Comparison of ENCODE assay signal across 20 cellular contexts in the genomic region with DNA sequence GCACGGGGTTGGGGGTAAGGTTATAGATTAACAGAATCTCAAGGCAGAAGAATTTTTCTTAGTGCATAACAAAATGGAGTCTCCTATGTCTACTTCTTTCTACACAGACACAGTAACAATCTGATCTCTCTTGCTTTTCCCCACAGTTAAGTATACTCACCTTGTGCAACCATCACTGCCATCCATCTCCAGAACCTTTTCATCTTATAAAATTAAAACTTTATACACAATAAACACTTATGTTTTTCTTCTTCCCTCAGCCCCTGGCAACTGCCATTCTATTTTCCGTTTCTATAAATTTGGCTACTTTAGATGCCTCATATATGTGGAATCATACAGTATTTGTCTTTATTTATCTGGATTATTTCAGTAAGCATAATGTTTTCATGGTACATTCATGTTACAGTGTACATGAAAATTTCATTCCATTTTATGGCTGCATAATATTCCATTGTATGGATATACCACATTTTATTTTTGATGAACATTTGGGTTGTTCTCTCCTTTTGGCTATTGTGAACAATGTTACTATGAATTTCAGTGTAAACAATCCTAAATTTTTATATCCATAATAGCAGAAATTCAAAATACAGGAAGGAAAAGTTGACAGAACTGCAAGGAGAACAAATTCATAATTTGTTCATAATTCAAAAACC. TPM values are rescaled to one million over a fixed set of nuclear protein-coding genes. Genes with fewer than 3 reads are reported as not detected.
A peak's percentile ranks its signal among the peaks of the same experiment; 100 is the strongest.
DNase-seq lines count a peak whose midpoint lies in the region; ATAC-seq, FAIRE-seq and TF ChIP-seq lines count a peak whose summit lies in the region.
"Had no signal": no experiment of that assay in that cellular context is flagged by ENCODE, and none has a peak within 500 bp of the region (broad histone marks: within the 10 kb centered on the region; RNA-seq: fewer than 3 reads in every experiment).

No MANE protein-coding gene starts in this region.

- POLR2A ChIA-PET in H1 (lab: Charles Lee; ENCODE audit: partially characterized antibody): no interaction called here

- H3K4me3 ChIP-seq in GM23338 (no peak overlapping the region), H1 (ENCODE audit: extremely low read depth in 1 of 4, insufficient read depth in 2 of 4, low read depth in 3 of 4, low read length in 4 of 4) (no peak overlapping the region)
- H3K4me3 ChIP-seq: GM23248, HAP-1 had no signal

- H3K27ac ChIP-seq in GM23338 (ENCODE audit: low read depth) (peak overlapping the region; percentile 92), H1 (ENCODE audit: low read depth, low read length) (no peak overlapping the region)
- H3K27ac ChIP-seq: C4-2B, GM23248 had no signal

- H3K9me3 Mint-ChIP-seq in activated T-cell treated with anti-CD3 and anti-CD28 coated beads, Interleukin-2, amount 50 U/mL, for 72 hours: peaks cover 7 to 11% of the 10 kb centered on the region in 2 donors
- H3K9me3 Mint-ChIP-seq in activated T-cell treated with anti-CD3 and anti-CD28 coated beads, Interleukin-2, amount 50 U/mL, for 24 hours: peaks cover 5% of the 10 kb centered on the region
- H3K9me3 Mint-ChIP-seq in GM23338 (peaks cover 24% of the 10 kb centered on the region), progenitor cell of endocrine pancreas (ENCODE audit: low read depth) (peaks cover 22% of the 10 kb centered on the region)
- H3K9me3 Mint-ChIP-seq in natural killer cell treated with Interleukin-12 subunit alpha and Interleukin-12 subunit beta and Interleukin-15 and Interleukin-18, amount 100 ng/mL, for 72 hours: peaks cover 4% of the 10 kb centered on the region
- H3K9me3 Mint-ChIP-seq: HFFc6 had no signal

- H2BK15ac ChIP-seq in H1 (ENCODE audit: low read length): no peak overlapping the region

- no peak overlapping the region for H3K9ac ChIP-seq in H1 (replicated peaks in 1 of 4; ENCODE audit: extremely low read depth in 1 of 4, low read depth in 3 of 4, low read length in 3 of 4)
- H3K9ac ChIP-seq: GM23248 had no signal

- TF ChIP-seq CTCF in GM23338 (conservative IDR thresholded peaks at IDR 0.05; ENCODE audit: low read depth in 2 of 2) (no peak), H1 (IDR thresholded peaks at IDR 0.05; ENCODE audit: control extremely low read depth in 1 of 3, insufficient read depth in 1 of 3, low read depth in 1 of 3, low read length in 3 of 3) (no peak), progenitor cell of endocrine pancreas (IDR thresholded peaks at IDR 0.05; ENCODE audit: unreplicated experiment) (no peak), omental fat pad (IDR thresholded peaks at IDR 0.05) (no peak)

- H3K4me2 ChIP-seq in GM23338 (peak overlapping the region; percentile 53; the same call in 1 of the 2 replicates), H1 (ENCODE audit: insufficient read depth in 1 of 2, low read depth in 2 of 2, low read length in 2 of 2) (no peak overlapping the region)

- peak overlapping the region; percentile 27 for H3K27ac Mint-ChIP-seq in activated T-cell treated with anti-CD3 and anti-CD28 coated beads, Interleukin-2, amount 50 U/mL, for 72 hours
- no peak overlapping the region for H3K27ac Mint-ChIP-seq in activated T-cell treated with anti-CD3 and anti-CD28 coated beads, Interleukin-2, amount 50 U/mL, for 24 hours
- H3K27ac Mint-ChIP-seq in GM23338 (no peak overlapping the region), progenitor cell of endocrine pancreas (peak overlapping the region; percentile 63)
- no peak overlapping the region for H3K27ac Mint-ChIP-seq in natural killer cell treated with Interleukin-12 subunit alpha and Interleukin-12 subunit beta and Interleukin-15 and Interleukin-18, amount 100 ng/mL, for 72 hours
- H3K27ac Mint-ChIP-seq: CD4-positive, alpha-beta memory T cell; HFFc6 had no signal

- H3K79me2 ChIP-seq in GM23338 (replicated peaks; ENCODE audit: insufficient read depth): peaks cover 36% of the 10 kb centered on the region
- no peaks in the 10 kb centered on the region for H3K79me2 ChIP-seq in H1 (ENCODE audit: control insufficient read depth in 1 of 2, insufficient read depth in 2 of 2, low read length in 2 of 2)

- H3K9me3 ChIP-seq in H1 (ENCODE audit: insufficient read depth in 2 of 2, low read depth in 1 of 2, low read length in 1 of 2): peaks cover 0 to 11% of the 10 kb centered on the region in 2 experiments; a peak in 2 of 4 replicates
- H3K9me3 ChIP-seq: BE2C had no signal

- no peaks in the 10 kb centered on the region; the same call in 1 of the 2 replicates for H3K9me2 ChIP-seq in GM23338 (ENCODE audit: insufficient read depth)

- 0 out of 2 replicates have a peak, but pooled peaks cover 5% of the 10 kb centered on the region for H3F3A ChIP-seq in GM23338 (replicated peaks; ENCODE audit: low read depth)

- no peak overlapping the region for H2BK12ac ChIP-seq in H1 (ENCODE audit: low read depth, low read length)

- H3K4ac ChIP-seq in H1 (replicated peaks; ENCODE audit: insufficient read length, low read depth, low read length): no peak overlapping the region

- no peak overlapping the region for H4K5ac ChIP-seq in H1 (ENCODE audit: insufficient read length, low read depth, low read length)

- peaks cover 9% of the 10 kb centered on the region for H3K4me1 ChIP-seq in GM23338 (ENCODE audit: insufficient read depth)
- no peaks in the 10 kb centered on the region for H3K4me1 ChIP-seq in H1 (replicated peaks in 1 of 4; ENCODE audit: control insufficient read depth in 3 of 4, insufficient read depth in 4 of 4, low read length in 3 of 4)
- H3K4me1 ChIP-seq: BE2C had no signal

- H4K8ac ChIP-seq in H1 (ENCODE audit: extremely low read depth, insufficient read depth, low read length): no peak overlapping the region

- H3K27me3 Mint-ChIP-seq in activated T-cell treated with anti-CD3 and anti-CD28 coated beads, Interleukin-2, amount 50 U/mL, for 72 hours (ENCODE audit: low read depth): peaks cover 29% of the 10 kb centered on the region
- peaks cover 47% of the 10 kb centered on the region for H3K27me3 Mint-ChIP-seq in activated T-cell treated with anti-CD3 and anti-CD28 coated beads, Interleukin-2, amount 50 U/mL, for 24 hours
- peaks cover 2% of the 10 kb centered on the region for H3K27me3 Mint-ChIP-seq in GM23338 (ENCODE audit: insufficient read depth, low read depth, poor library complexity)
- no peaks in the 10 kb centered on the region for H3K27me3 Mint-ChIP-seq in progenitor cell of endocrine pancreas
- peaks cover 33 to 71% of the 10 kb centered on the region in 2 donors for H3K27me3 Mint-ChIP-seq in natural killer cell treated with Interleukin-12 subunit alpha and Interleukin-12 subunit beta and Interleukin-15 and Interleukin-18, amount 100 ng/mL, for 72 hours

- H3K23me2 ChIP-seq in H1 (ENCODE audit: low read depth, low read length): no peaks in the 10 kb centered on the region

- no peak for TF ChIP-seq POLR2A in H1 (IDR thresholded peaks at IDR 0.05; ENCODE audit: control extremely low read depth in 1 of 2, low read depth in 2 of 2, low read length in 2 of 2)

- CTCF ChIA-PET in H1 (lab: Charles Lee; ENCODE audit: partially characterized antibody): no interaction called here

- H4K91ac ChIP-seq in H1 (replicated peaks; ENCODE audit: insufficient read length, low read length): no peak overlapping the region

- ATAC-seq in activated T-cell treated with anti-CD3 and anti-CD28 coated beads, Interleukin-2, amount 50 U/mL, for 72 hours (replicated peaks in 1 of 2): no peak
- ATAC-seq in GM23338 (no peak), omental fat pad (ENCODE audit: low FRiP score) (no peak)
- ATAC-seq in natural killer cell treated with Interleukin-12 subunit alpha and Interleukin-12 subunit beta and Interleukin-15 and Interleukin-18, amount 100 ng/mL, for 72 hours: no peak

- H3K36me3 ChIP-seq in GM23338 (ENCODE audit: insufficient read depth): peaks cover 1% of the 10 kb centered on the region; the same call in 1 of the 2 replicates
- H3K36me3 ChIP-seq in H1 (ENCODE audit: control insufficient read depth in 2 of 4, insufficient read depth in 4 of 4, low read length in 3 of 4): no peaks in the 10 kb centered on the region; a peak in 3 of 8 replicates
- H3K36me3 ChIP-seq: BE2C, HAP-1 had no signal

- H2BK20ac ChIP-seq in H1 (ENCODE audit: low read length): no peak overlapping the region

- H3K4me1 Mint-ChIP-seq in activated T-cell treated with anti-CD3 and anti-CD28 coated beads, Interleukin-2, amount 50 U/mL, for 72 hours (ENCODE audit: low read depth): no peaks in the 10 kb centered on the region
- H3K4me1 Mint-ChIP-seq in activated T-cell treated with anti-CD3 and anti-CD28 coated beads, Interleukin-2, amount 50 U/mL, for 24 hours (ENCODE audit: low read depth): no peaks in the 10 kb centered on the region
- no peaks in the 10 kb centered on the region; the same call in 2 of the 3 replicates for H3K4me1 Mint-ChIP-seq in GM23338
- H3K4me1 Mint-ChIP-seq in progenitor cell of endocrine pancreas (ENCODE audit: low read depth): peaks cover 3% of the 10 kb centered on the region
- no peaks in the 10 kb centered on the region for H3K4me1 Mint-ChIP-seq in natural killer cell treated with Interleukin-12 subunit alpha and Interleukin-12 subunit beta and Interleukin-15 and Interleukin-18, amount 100 ng/mL, for 72 hours (ENCODE audit: low read depth in 2 of 2)
- H3K4me1 Mint-ChIP-seq: CD4-positive, alpha-beta memory T cell had no signal

- H3K27me3 ChIP-seq in GM23338 (ENCODE audit: insufficient read depth): no peaks in the 10 kb centered on the region
- H3K27me3 ChIP-seq in H1 (replicated peaks in 1 of 4; ENCODE audit: control insufficient read depth in 3 of 4, extremely low read depth in 1 of 4, insufficient read depth in 3 of 4, low read length in 3 of 4): no peaks in the 10 kb centered on the region

- 90% methylated on average over 1 of the region's 2 CpGs; no CpG with 5 or more reads in 1 of the 2 experiments for WGBS in H1 (ENCODE audit: extremely low coverage in 1 of 2, insufficient coverage in 1 of 2, insufficient read length in 1 of 2, insufficient replicate concordance in 2 of 2, low coverage in 1 of 2, low lambda C conversion rate in 2 of 2, missing lambda C conversion rate in 1 of 2), 2 experiments

- H3K56ac ChIP-seq in H1 (replicated peaks; ENCODE audit: insufficient read length, low read depth, low read length): no peak overlapping the region

- TF ChIP-seq RAD21 in H1 (IDR thresholded peaks at IDR 0.05 in 1 of 2, conservative IDR thresholded peaks at IDR 0.05 in 1 of 2; ENCODE audit: low read depth in 2 of 2, low read length in 2 of 2): no peak

- H4K20me1 ChIP-seq in GM23338 (replicated peaks; ENCODE audit: insufficient read depth) (no peaks in the 10 kb centered on the region), H1 (replicated peaks in 1 of 2; ENCODE audit: control insufficient read depth in 1 of 2, insufficient read depth in 2 of 2, low read length in 2 of 2) (no peaks in the 10 kb centered on the region)

- DNase-seq in activated T-cell treated with anti-CD3 and anti-CD28 coated beads, Interleukin-2, amount 50 U/mL, for 72 hours: no peak
- no peak for DNase-seq in activated T-cell treated with anti-CD3 and anti-CD28 coated beads, Interleukin-2, amount 50 U/mL, for 24 hours
- DNase-seq in GM23338 (ENCODE audit: low spot score): no peak
- DNase-seq in H1 (ENCODE audit: low read depth in 1 of 2, low spot score in 2 of 2): no peak
- no peak for DNase-seq in progenitor cell of endocrine pancreas (ENCODE audit: low spot score, unreplicated experiment)
- DNase-seq in hepatic stellate cell (ENCODE audit: low spot score): no peak
- no peak for DNase-seq in omental fat pad (ENCODE audit: low spot score)
- DNase-seq in natural killer cell treated with Interleukin-12 subunit alpha and Interleukin-12 subunit beta and Interleukin-15 and Interleukin-18, amount 100 ng/mL, for 72 hours (ENCODE audit: low spot score): no peak
- DNase-seq: BE2C; CD4-positive, alpha-beta memory T cell; DMS53; GF-D8; GM23248; HFFc6; IMR-90; KBM-7 had no signal

- TF ChIP-seq EP300 in H1 (IDR thresholded peaks at IDR 0.05; ENCODE audit: borderline replicate concordance in 1 of 2, low read depth in 2 of 2, low read length in 2 of 2): no peak

- no peak overlapping the region for H2AK5ac ChIP-seq in H1 (ENCODE audit: low read depth, low read length)

- no peak overlapping the region for H3K4me3 Mint-ChIP-seq in activated T-cell treated with anti-CD3 and anti-CD28 coated beads, Interleukin-2, amount 50 U/mL, for 72 hours
- H3K4me3 Mint-ChIP-seq in activated T-cell treated with anti-CD3 and anti-CD28 coated beads, Interleukin-2, amount 50 U/mL, for 24 hours: no peak overlapping the region
- H3K4me3 Mint-ChIP-seq in GM23338: no peak overlapping the region
- no peak overlapping the region for H3K4me3 Mint-ChIP-seq in progenitor cell of endocrine pancreas (ENCODE audit: low read depth)
- H3K4me3 Mint-ChIP-seq in natural killer cell treated with Interleukin-12 subunit alpha and Interleukin-12 subunit beta and Interleukin-15 and Interleukin-18, amount 100 ng/mL, for 72 hours: no peak overlapping the region
- H3K4me3 Mint-ChIP-seq: CD4-positive, alpha-beta memory T cell; HFFc6 had no signal

- no peak for FAIRE-seq in H1 (lab: Jason Lieb, UNC)
- FAIRE-seq: HTR-8/SVneo had no signal

- no peak overlapping the region for H2BK120ac ChIP-seq in H1 (replicated peaks; ENCODE audit: low read depth, low read length)

- peaks cover 5 to 6% of the 10 kb centered on the region in 2 donors for H3K36me3 Mint-ChIP-seq in activated T-cell treated with anti-CD3 and anti-CD28 coated beads, Interleukin-2, amount 50 U/mL, for 72 hours (ENCODE audit: insufficient read depth in 2 of 2)
- H3K36me3 Mint-ChIP-seq in activated T-cell treated with anti-CD3 and anti-CD28 coated beads, Interleukin-2, amount 50 U/mL, for 24 hours (ENCODE audit: low read depth): no peaks in the 10 kb centered on the region
- H3K36me3 Mint-ChIP-seq in GM23338 (ENCODE audit: low read depth) (peaks cover 4% of the 10 kb centered on the region; the same call in 2 of the 3 replicates), progenitor cell of endocrine pancreas (ENCODE audit: insufficient read depth) (peaks cover 5% of the 10 kb centered on the region)
- H3K36me3 Mint-ChIP-seq in natural killer cell treated with Interleukin-12 subunit alpha and Interleukin-12 subunit beta and Interleukin-15 and Interleukin-18, amount 100 ng/mL, for 72 hours: peaks cover 8% of the 10 kb centered on the region
- H3K36me3 Mint-ChIP-seq: CD4-positive, alpha-beta memory T cell had no signal

- no peak overlapping the region for H3K23ac ChIP-seq in H1 (ENCODE audit: insufficient read length)

- no peak overlapping the region for H3K14ac ChIP-seq in H1 (ENCODE audit: insufficient read length)

- H3K79me1 ChIP-seq in H1 (ENCODE audit: low read depth, low read length): no peaks in the 10 kb centered on the region

- H2AFZ ChIP-seq in GM23338 (no peak overlapping the region), H1 (ENCODE audit: low read length) (no peak overlapping the region)
- H2AFZ ChIP-seq: GM23248 had no signal

- H3K18ac ChIP-seq in H1 (ENCODE audit: extremely low read depth, low read length): no peak overlapping the region

- H2BK5ac ChIP-seq in H1 (ENCODE audit: low read depth, low read length): no peak overlapping the region

RNA-seq across cellular contexts. Expression of a gene that starts 25.7 kb away (rescaled TPM):
- not detected for total RNA-seq in activated T-cell treated with anti-CD3 and anti-CD28 coated beads, Interleukin-2, amount 50 U/mL, for 72 hours
- 5.7 and 6.3 TPM in 2 replicates for total RNA-seq in GM23338 (2014; rRNA removed; shearing (Covaris generic))
- 3.8 and 5.7 TPM in 2 replicates for polyA plus RNA-seq in GM23338 (2016; fragmentation: Nextera tagmentation; extraction: Ambion mirVana)
- 1.6 and 2.1 TPM in 2 replicates for total RNA-seq in H1 (2021; fragmentation: NEBNext Ultra II Directional; extraction: Animal tissue kit (Norgen Biotek cat#: 25700))
- 2.5 and 3.0 TPM in 2 replicates for polyA plus RNA-seq in H1 (2011; rRNA removed)
- 0.93 TPM for polyA plus RNA-seq in H1 (2011; cell fraction: cytosol; rRNA removed)
- 3.6 TPM for polyA plus RNA-seq in H1 (2011; cell fraction: nucleus; rRNA removed)
- 1.4 to 3.3 TPM (median 2.5 TPM) in 4 replicates for polyA plus RNA-seq in H1 (2012, experiment 1 of 2)
- 2.0 TPM for polyA plus RNA-seq in H1 (2012, experiment 2 of 2)
- polyA plus RNA-seq in H1 (2013, experiment 1 of 2): 2.5 TPM
- polyA plus RNA-seq in H1 (2013, experiment 2 of 2): 3.8 TPM
- 2.4 and 4.4 TPM in 2 replicates for polyA minus RNA-seq in H1 (2011; rRNA and poly(A)+ RNA removed)
- polyA minus RNA-seq in H1 (2011; cell fraction: cytosol; rRNA and poly(A)+ RNA removed): 1.4 TPM
- 0.90 TPM for polyA minus RNA-seq in H1 (2011; cell fraction: nucleus; rRNA and poly(A)+ RNA removed)
- total RNA-seq in progenitor cell of endocrine pancreas: 2.7 and 3.3 TPM in 2 replicates
- total RNA-seq in omental fat pad: not detected
- total RNA-seq in natural killer cell treated with Interleukin-12 subunit alpha and Interleukin-12 subunit beta and Interleukin-15 and Interleukin-18, amount 100 ng/mL, for 72 hours: not detected
- total RNA-seq: GM23248, HFFc6, IMR-90 had no signal
- polyA plus RNA-seq: AG04450, GM23248, IMR-90 had no signal

Comparison
In these comparisons a context has a peak if more than half of its experiments do, and no peak if none do; other contexts are left out.
1. H3K27ac Mint-ChIP-seq: peak in activated T-cell treated with anti-CD3 and anti-CD28 coated beads, Interleukin-2, amount 50 U/mL, for 72 hours (single experiment) and progenitor cell of endocrine pancreas (single experiment); none in activated T-cell treated with anti-CD3 and anti-CD28 coated beads, Interleukin-2, amount 50 U/mL, for 24 hours (single experiment), GM23338 (single experiment) and natural killer cell treated with Interleukin-12 subunit alpha and Interleukin-12 subunit beta and Interleukin-15 and Interleukin-18, amount 100 ng/mL, for 72 hours (0 of 2).